ENCODE assay signal across 1 cellular context in genomic region chr10:5893321-5893720, GRCh38.
TF ChIP-seq lines count a peak whose summit lies in the region.

No MANE protein-coding gene starts in this region.

TF ChIP-seq in WTC11, 78 proteins besides CTCF, POLR2A, EP300 and RAD21 (continued from another document):
- no peak for TF ChIP-seq ZNF425 (CRISPR knock-in tag; conservative IDR thresholded peaks at IDR 0.05)
- TF ChIP-seq MLX (CRISPR knock-in tag; IDR thresholded peaks at IDR 0.05), result no peak
- no peak for TF ChIP-seq OVOL2 (CRISPR knock-in tag; IDR thresholded peaks at IDR 0.05; ENCODE audit: borderline replicate concordance)
- TF ChIP-seq ZNF423 (CRISPR knock-in tag; IDR thresholded peaks at IDR 0.05), result no peak
- TF ChIP-seq SMAD3 (CRISPR knock-in tag; IDR thresholded peaks at IDR 0.05; ENCODE audit: borderline replicate concordance), result no peak
- TF ChIP-seq TEAD1 (CRISPR knock-in tag; IDR thresholded peaks at IDR 0.05), result no peak
- TF ChIP-seq ZMAT4 (CRISPR knock-in tag; IDR thresholded peaks at IDR 0.05), result no peak
- no peak for TF ChIP-seq GTF2I (CRISPR knock-in tag; conservative IDR thresholded peaks at IDR 0.05)
- no peak for TF ChIP-seq ZBTB21 (CRISPR knock-in tag; IDR thresholded peaks at IDR 0.05; ENCODE audit: borderline replicate concordance)
